In the genomic region with DNA sequence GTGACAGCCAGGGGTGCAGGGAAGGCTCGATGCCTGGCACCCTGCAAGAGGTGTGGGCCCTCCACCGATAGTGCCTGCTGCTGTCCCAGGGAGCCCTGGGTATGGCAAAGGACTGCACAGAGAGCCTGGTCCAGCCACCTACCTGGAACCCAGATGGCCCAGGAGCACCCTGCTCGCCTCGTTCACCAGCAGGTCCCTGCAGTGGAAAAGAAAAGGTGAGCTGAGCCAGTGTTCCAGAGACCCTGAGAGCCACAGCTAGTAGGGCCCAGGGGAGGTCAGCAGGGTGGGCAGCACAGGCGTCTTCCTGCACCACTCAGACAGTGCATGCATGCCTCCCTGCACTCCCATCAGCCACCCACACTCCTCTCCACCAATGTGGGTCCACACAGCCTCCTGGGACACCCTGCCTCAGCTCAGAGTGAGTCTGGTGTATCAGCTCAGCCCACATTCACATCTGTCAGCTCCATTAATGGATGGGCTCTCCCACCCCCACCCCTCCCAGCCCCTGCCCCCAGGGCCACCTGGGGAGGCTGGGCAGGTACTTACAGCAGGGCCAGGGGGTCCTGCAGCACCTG, we compare ENCODE assay signal across 14 cellular contexts. TPM values are rescaled to one million over a fixed set of nuclear protein-coding genes. Genes with fewer than 3 reads are reported as not detected.
DNase-seq lines count a peak whose midpoint lies in the region; TF ChIP-seq lines count a peak whose summit lies in the region.
"Had no signal": no experiment of that assay in that cellular context is flagged by ENCODE, and none has a peak within 500 bp of the region (broad histone marks: within the 10 kb centered on the region; RNA-seq: fewer than 3 reads in every experiment).

No MANE protein-coding gene starts in this region.

- TF ChIP-seq CTCF in HEK293 (tag by site-specific recombination; IDR thresholded peaks at IDR 0.05): no peak
- no peak for TF ChIP-seq CTCF in chondrocyte (IDR thresholded peaks at IDR 0.05)
- TF ChIP-seq CTCF in spleen (IDR thresholded peaks at IDR 0.05 in 8 of 11, conservative IDR thresholded peaks at IDR 0.05 in 3 of 11): no peak

- H3K4me3 Mint-ChIP-seq in chondrocyte (ENCODE audit: unreplicated experiment): no peak overlapping the region
- H3K4me3 Mint-ChIP-seq: CD8-positive, alpha-beta memory T cell had no signal

- no peak overlapping the region for H3K27ac ChIP-seq in BLaER1
- H3K27ac ChIP-seq in HEK293 (ENCODE audit: extremely low read depth, low read depth, low read length): no peak overlapping the region
- no peak overlapping the region for H3K27ac ChIP-seq in spleen
- H3K27ac ChIP-seq: GM23248, HL-60 had no signal

- peaks cover 5% of the 10 kb centered on the region for H3K27me3 Mint-ChIP-seq in chondrocyte (ENCODE audit: low read depth)

- TF ChIP-seq POLR2A in spleen (IDR thresholded peaks at IDR 0.05): no peak

- H3K4me3 ChIP-seq in BLaER1 (no peak overlapping the region), HEK293 (ENCODE audit: low read depth, low read length) (no peak overlapping the region), spleen (no peak overlapping the region)
- H3K4me3 ChIP-seq: GM23248 had no signal

- H3K9ac ChIP-seq in BLaER1: no peak overlapping the region
- H3K9ac ChIP-seq: GM23248 had no signal

- no peaks in the 10 kb centered on the region for H3K9me3 ChIP-seq in BLaER1
- H3K9me3 ChIP-seq in HEK293 (ENCODE audit: control insufficient read depth, insufficient read depth, low read depth, low read length): no peaks in the 10 kb centered on the region
- no peaks in the 10 kb centered on the region for H3K9me3 ChIP-seq in spleen
- H3K9me3 ChIP-seq: BE2C, Caco-2 had no signal

- POLR2A ChIA-PET in HEK293 (lab: Yijun Ruan, JAX): no interaction called here

- no peaks in the 10 kb centered on the region for H3K36me3 ChIP-seq in BLaER1
- H3K36me3 ChIP-seq in HEK293 (ENCODE audit: control insufficient read depth in 2 of 2, insufficient read depth in 1 of 2, low read length in 2 of 2): peaks cover 0 to 50% of the 10 kb centered on the region in 2 experiments; a peak in 1 of 3 replicates
- H3K36me3 ChIP-seq in spleen: no peaks in the 10 kb centered on the region
- H3K36me3 ChIP-seq: BE2C had no signal

- DNase-seq in chondrocyte (ENCODE audit: low spot score): peak; percentile 91
- DNase-seq in spleen: peak; percentile 38
- DNase-seq in GM19238 (ENCODE audit: insufficient read length, low spot score): no peak
- DNase-seq in MV-4-11 (lab: John Stamatoyannopoulos, UW): no peak
- DNase-seq in activated CD4-positive, CD25-positive, alpha-beta regulatory T cell (lab: John Stamatoyannopoulos, UW): no peak
- DNase-seq: BE2C, Caco-2, DMS53, GF-D8, GM23248 had no signal

- H3K9me3 Mint-ChIP-seq in chondrocyte (ENCODE audit: low read depth): no peaks in the 10 kb centered on the region
- H3K9me3 Mint-ChIP-seq: CD8-positive, alpha-beta memory T cell had no signal

- H3K27ac Mint-ChIP-seq in chondrocyte (ENCODE audit: unreplicated experiment): no peak overlapping the region
- H3K27ac Mint-ChIP-seq: CD8-positive, alpha-beta memory T cell had no signal

- H3K27me3 ChIP-seq in BLaER1: no peaks in the 10 kb centered on the region
- peaks cover 0 to 4% (median 0%) of the 10 kb centered on the region in 7 donors for H3K27me3 ChIP-seq in spleen (replicated peaks in 1 of 7)
- H3K27me3 ChIP-seq: BE2C had no signal

- CTCF ChIA-PET in HEK293 (lab: Yijun Ruan, JAX): interaction anchor here (0.6 kb wide), 1 partner anchor 78 kb away, joined by 4 read pairs; no protein-coding TSS in a partner anchor

- intact Hi-C loops in spleen (cut with DNase I; ENCODE audit: low total_unique reads): no loop called here

- peak overlapping the region; percentile 65 for H3K4me2 ChIP-seq in BLaER1

- WGBS in spleen, 5 donors: 74 to 91% (median 82%) methylated on average over 5 of the region's 5 CpGs

- H4K20me1 ChIP-seq in BLaER1: no peaks in the 10 kb centered on the region

- peaks cover 88% of the 10 kb centered on the region for H3K4me1 ChIP-seq in BLaER1
- no peaks in the 10 kb centered on the region for H3K4me1 ChIP-seq in HEK293 (ENCODE audit: control insufficient read depth, insufficient read depth, low read length)
- H3K4me1 ChIP-seq in spleen: no peaks in the 10 kb centered on the region
- H3K4me1 ChIP-seq: BE2C, Caco-2 had no signal

- peaks cover 10% of the 10 kb centered on the region for H3K4me1 Mint-ChIP-seq in chondrocyte (ENCODE audit: low read depth)
- H3K4me1 Mint-ChIP-seq: CD8-positive, alpha-beta memory T cell had no signal

- no peaks in the 10 kb centered on the region for H3K36me3 Mint-ChIP-seq in chondrocyte (ENCODE audit: low read depth)
- H3K36me3 Mint-ChIP-seq: CD8-positive, alpha-beta memory T cell had no signal

TF ChIP-seq in HEK293, 187 proteins besides CTCF, POLR2A, EP300 and RAD21:
- TF ChIP-seq EGR2 (tag by site-specific recombination; IDR thresholded peaks at IDR 0.05; ENCODE audit: low read depth) (peak; percentile 83), ZFHX2 (tag by site-specific recombination; conservative IDR thresholded peaks at IDR 0.05) (peak; percentile 66)
- TF ChIP-seq, protein P1, sequence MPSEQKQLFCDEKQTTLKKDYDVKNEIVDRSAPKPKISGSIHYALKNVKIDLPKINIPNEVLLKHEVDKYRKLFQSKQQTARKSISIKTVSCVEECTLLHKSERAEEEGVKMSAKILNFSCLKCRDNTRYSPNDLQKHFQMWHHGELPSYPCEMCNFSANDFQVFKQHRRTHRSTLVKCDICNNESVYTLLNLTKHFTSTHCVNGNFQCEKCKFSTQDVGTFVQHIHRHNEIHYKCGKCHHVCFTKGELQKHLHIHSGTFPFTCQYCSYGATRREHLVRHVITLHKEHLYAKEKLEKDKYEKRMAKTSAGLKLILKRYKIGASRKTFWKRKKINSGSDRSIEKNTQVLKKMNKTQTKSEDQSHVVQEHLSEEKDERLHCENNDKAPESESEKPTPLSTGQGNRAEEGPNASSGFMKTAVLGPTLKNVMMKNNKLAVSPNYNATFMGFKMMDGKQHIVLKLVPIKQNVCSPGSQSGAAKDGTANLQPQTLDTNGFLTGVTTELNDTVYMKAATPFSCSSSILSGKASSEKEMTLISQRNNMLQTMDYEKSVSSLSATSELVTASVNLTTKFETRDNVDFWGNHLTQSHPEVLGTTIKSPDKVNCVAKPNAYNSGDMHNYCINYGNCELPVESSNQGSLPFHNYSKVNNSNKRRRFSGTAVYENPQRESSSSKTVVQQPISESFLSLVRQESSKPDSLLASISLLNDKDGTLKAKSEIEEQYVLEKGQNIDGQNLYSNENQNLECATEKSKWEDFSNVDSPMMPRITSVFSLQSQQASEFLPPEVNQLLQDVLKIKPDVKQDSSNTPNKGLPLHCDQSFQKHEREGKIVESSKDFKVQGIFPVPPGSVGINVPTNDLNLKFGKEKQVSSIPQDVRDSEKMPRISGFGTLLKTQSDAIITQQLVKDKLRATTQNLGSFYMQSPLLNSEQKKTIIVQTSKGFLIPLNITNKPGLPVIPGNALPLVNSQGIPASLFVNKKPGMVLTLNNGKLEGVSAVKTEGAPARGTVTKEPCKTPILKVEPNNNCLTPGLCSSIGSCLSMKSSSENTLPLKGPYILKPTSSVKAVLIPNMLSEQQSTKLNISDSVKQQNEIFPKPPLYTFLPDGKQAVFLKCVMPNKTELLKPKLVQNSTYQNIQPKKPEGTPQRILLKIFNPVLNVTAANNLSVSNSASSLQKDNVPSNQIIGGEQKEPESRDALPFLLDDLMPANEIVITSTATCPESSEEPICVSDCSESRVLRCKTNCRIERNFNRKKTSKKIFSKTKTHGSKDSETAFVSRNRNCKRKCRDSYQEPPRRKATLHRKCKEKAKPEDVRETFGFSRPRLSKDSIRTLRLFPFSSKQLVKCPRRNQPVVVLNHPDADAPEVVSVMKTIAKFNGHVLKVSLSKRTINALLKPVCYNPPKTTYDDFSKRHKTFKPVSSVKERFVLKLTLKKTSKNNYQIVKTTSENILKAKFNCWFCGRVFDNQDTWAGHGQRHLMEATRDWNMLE (tag by site-specific recombination; conservative IDR thresholded peaks at IDR 0.05; ENCODE audit: low read depth): no peak
TF ChIP-seq in HEK293: peak in this region for 2.

RNA-seq across cellular contexts. Expression of a gene that starts 20.2 kb away (rescaled TPM):
- total RNA-seq in chondrocyte (54.3 to 60.1 TPM (median 54.8 TPM) in 3 replicates), spleen (100 to 1,000 TPM in 4 of 7 donors, 10 to 100 TPM in 3; 37.6 to 124 (median 109) TPM)
- polyA plus RNA-seq in spleen: 10 to 100 TPM; 30.1 to 49.1 (median 40.2) TPM

RNA-seq across cellular contexts. Expression of a gene that starts 20.6 kb away (rescaled TPM):
- 2.0 to 47.7 TPM (median 35.6 TPM) in 3 replicates for total RNA-seq in chondrocyte
- under 1 TPM in 3 of 7 donors, not detected in 4; 0.37 to 0.49 (median 0.47) TPM for total RNA-seq in spleen
- polyA plus RNA-seq in spleen: not detected
- total RNA-seq: CD8-positive, alpha-beta memory T cell; GM23248 had no signal
- polyA plus RNA-seq: CD8-positive, alpha-beta memory T cell; GM23248 had no signal

Comparison
In these comparisons a context has a peak if more than half of its experiments do, and no peak if none do; other contexts are left out.
1. DNase-seq: peak in chondrocyte (single experiment) and spleen (single experiment); none in GM19238 (single experiment), MV-4-11 (single experiment) and activated CD4-positive, CD25-positive, alpha-beta regulatory T cell (0 of 4).